Comparison of ENCODE assay signal across 6 cellular contexts in the genomic region with DNA sequence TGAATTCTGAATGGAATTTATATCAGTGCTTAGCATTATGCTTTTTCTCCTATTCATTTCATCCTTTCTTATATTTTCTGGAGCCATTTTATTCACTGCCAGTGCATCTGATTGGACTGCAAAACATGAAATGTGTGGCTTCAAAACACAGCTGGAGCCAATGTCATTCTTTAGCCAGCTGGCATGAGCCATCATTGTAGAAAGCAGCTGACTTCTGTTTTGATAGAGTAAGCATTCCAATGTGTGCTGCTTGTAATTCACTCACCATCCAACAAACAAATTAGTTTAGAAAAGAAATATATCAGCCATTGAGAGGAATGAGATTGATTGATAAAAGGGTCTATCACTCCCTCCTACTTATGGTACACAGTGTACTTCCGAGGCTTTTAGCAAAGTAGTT.
"Had no signal": no experiment of that assay in that cellular context is flagged by ENCODE, and none has a peak within 500 bp of the region (broad histone marks: within the 10 kb centered on the region; RNA-seq: fewer than 3 reads in every experiment).

No MANE protein-coding gene starts in this region.

- DNase-seq: amniotic stem cell; naive thymus-derived CD8-positive, alpha-beta T cell; stimulated activated CD4-positive, alpha-beta T cell treated with anti-CD3 and anti-CD28 coated beads, Interleukin-12 subunit alpha, Interleukin-12 subunit beta, amount 100 ng/mL, for 4 hours; stimulated activated naive CD4-positive, alpha-beta T cell treated with Interleukin-2 at 50 U/mL for 16 hours; SW 1271; upper lobe of left lung had no signal
